26 cellular contexts compared by ENCODE assay signal in genomic region chr3:194606163-194606562, GRCh38.
"Had no signal": no experiment of that assay in that cellular context is flagged by ENCODE, and none has a peak within 500 bp of the region (broad histone marks: within the 10 kb centered on the region; RNA-seq: fewer than 3 reads in every experiment).

No MANE protein-coding gene starts in this region.

- H3K27me3 ChIP-seq: stomach, suprapubic skin, testis, thyroid gland, tibial artery, tibial nerve, transverse colon, upper lobe of left lung, upper lobe of right lung, uterus, vagina had no signal

- DNase-seq: stimulated activated CD4-positive, alpha-beta T cell treated with anti-CD3 and anti-CD28 coated beads, Interleukin-2, amount 100 ng/mL, for 48 hours; stimulated activated CD4-positive, alpha-beta T cell treated with anti-CD3 and anti-CD28 coated beads, Interleukin-4, amount 100 ng/mL, for 1 hour; stimulated activated CD4-positive, alpha-beta T cell treated with anti-CD3 and anti-CD28 coated beads, Interleukin-4, amount 100 ng/mL, for 24 hours; stimulated activated CD4-positive, alpha-beta T cell treated with anti-CD3 and anti-CD28 coated beads, Interleukin-4, amount 100 ng/mL, for 4 hours; stimulated activated CD8-positive, alpha-beta memory T cell treated with anti-CD3 and anti-CD28 coated beads, Interleukin-4, amount 100 ng/mL, for 48 hours; stimulated activated naive B cell treated with anti-CD40 and anti-IgM and Interleukin-4, amounts not matched to agents 10 μg/mL and 1 μg/mL and 100 μg/mL, for 72 hours; stimulated activated naive CD4-positive, alpha-beta T cell; stimulated activated naive CD4-positive, alpha-beta T cell treated with Interleukin-2 at 50 U/mL for 16 hours; stimulated activated naive CD8-positive, alpha-beta T cell treated with anti-CD3 and anti-CD28 coated beads, Interleukin-15, amount 100 ng/mL, for 72 hours; stimulated activated naive CD8-positive, alpha-beta T cell treated with anti-CD3 and anti-CD28 coated beads, Interleukin-15, Interleukin-2, amounts not matched to agents 100 U/mL and 50 U/mL, for 24 hours; stomach; substantia nigra; testis; thyroid gland; tibial artery; transverse colon; trophoblast cell; upper lobe of right lung; uterus had no signal

- H3K4me1 ChIP-seq: stomach, suprapubic skin, testis, tibial artery, tibial nerve, transverse colon, upper lobe of right lung, uterus, vagina had no signal

- H3K4me3 ChIP-seq: stomach, suprapubic skin, testis, thoracic aorta, thyroid gland, tibial artery, tibial nerve, transverse colon, upper lobe of left lung, upper lobe of right lung, uterus, vagina had no signal

- ATAC-seq: stimulated activated effector memory CD8-positive, alpha-beta T cell treated with anti-CD3 and anti-CD28 coated beads, Interleukin-12 subunit alpha, Interleukin-12 subunit beta, amount 100 ng/mL, for 72 hours; stimulated activated memory B cell treated with anti-CD40 and anti-IgM and Interleukin-4, amounts not matched to agents 10 μg/mL and 1 μg/mL and 100 μg/mL, for 72 hours; stimulated activated naive B cell treated with anti-CD40 and anti-IgM and Interleukin-4, amounts not matched to agents 10 μg/mL and 1 μg/mL and 100 μg/mL, for 72 hours; stimulated activated naive CD8-positive, alpha-beta T cell treated with anti-CD3 and anti-CD28 coated beads, Interleukin-15, amount 100 ng/mL, for 72 hours; stimulated activated naive CD8-positive, alpha-beta T cell treated with anti-CD3 and anti-CD28 coated beads, Interleukin-15, Interleukin-2, amounts not matched to agents 100 U/mL and 50 U/mL, for 24 hours had no signal

- H3K36me3 ChIP-seq: thoracic aorta, thyroid gland, transverse colon, upper lobe of right lung, uterus, vagina had no signal

- H3K27ac ChIP-seq: stomach, suprapubic skin, testis, thoracic aorta, thyroid gland, tibial artery, tibial nerve, transverse colon, upper lobe of left lung, upper lobe of right lung, uterus, vagina had no signal

- H3K9me3 ChIP-seq: stomach, suprapubic skin, testis, thoracic aorta, thyroid gland, tibial artery, tibial nerve, transverse colon, upper lobe of left lung, upper lobe of right lung, uterus, vagina had no signal
